In genomic region chr10:99429521-99430095, GRCh38 we compare ENCODE assay signal across 1 cellular context.
TF ChIP-seq lines count a peak whose summit lies in the region.

No MANE protein-coding gene starts in this region.

TF ChIP-seq in IMR-90, 13 proteins besides CTCF, POLR2A, EP300 and RAD21 (continued from another document):
- TF ChIP-seq MXI1 (IDR thresholded peaks at IDR 0.05; ENCODE audit: borderline replicate concordance, low read depth, low read length): no peak
TF ChIP-seq in IMR-90: peak in this region for 0.
